ENCODE assay signal across 24 cellular contexts in the genomic region with DNA sequence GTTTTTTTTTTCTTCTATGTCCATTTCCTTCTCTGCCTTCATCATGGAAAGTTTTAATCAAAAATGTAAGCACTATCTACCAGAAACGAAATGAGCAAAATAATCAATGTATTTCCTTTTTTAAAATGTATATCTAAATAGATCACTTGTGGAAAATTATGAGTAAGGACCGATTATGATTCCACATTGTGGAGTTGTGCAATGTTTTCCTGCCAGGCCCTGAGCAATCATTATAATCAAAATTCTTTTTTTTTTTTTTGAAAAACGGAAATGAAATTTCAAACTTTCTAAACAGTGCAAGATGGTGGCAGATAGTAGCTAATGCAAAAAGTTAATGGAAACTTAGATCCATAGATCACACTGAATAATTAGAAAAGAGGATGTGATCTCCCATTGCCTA.
"Had no signal": no experiment of that assay in that cellular context is flagged by ENCODE, and none has a peak within 500 bp of the region (broad histone marks: within the 10 kb centered on the region; RNA-seq: fewer than 3 reads in every experiment).

No MANE protein-coding gene starts in this region.

- H3K27ac Mint-ChIP-seq: IgD-negative memory B cell had no signal

- H3K27me3 ChIP-seq: SJSA1 had no signal

- H3K27ac ChIP-seq: KMS-11, SJSA1, SK-N-MC had no signal

- H3K36me3 Mint-ChIP-seq: IgD-negative memory B cell had no signal

- H3K36me3 ChIP-seq: SJSA1 had no signal

- H3K4me3 ChIP-seq: K562, SJSA1, SK-N-MC had no signal

- H3K9me3 ChIP-seq: SJSA1 had no signal

- H3K4me1 Mint-ChIP-seq: IgD-negative memory B cell had no signal

- DNase-seq: Kasumi-1, MM.1S, NCI-H1048, NCI-H1105 treated with DMSO at 0.1 percent for 48 hours, NCI-H1417 treated with DMSO at 0.1 percent for 48 hours, NCI-H146, NCI-H1694 treated with DMSO at 0.1 percent for 48 hours, NCI-H2029, NCI-H2081 treated with DMSO at 0.1 percent for 48 hours, NCI-H2171, NCI-H226, NCI-H446, NCI-H510A, NCI-H524 treated with DMSO at 0.1 percent for 48 hours, NCI-H69, NCI-H774, Right ventricle myocardium superior, RPMI8226, SIG-M5 had no signal

- H3K4me3 Mint-ChIP-seq: IgD-negative memory B cell had no signal

- H3K9ac ChIP-seq: KMS-11 had no signal

- H3K4me2 ChIP-seq: KMS-11 had no signal
